In the genomic region with DNA sequence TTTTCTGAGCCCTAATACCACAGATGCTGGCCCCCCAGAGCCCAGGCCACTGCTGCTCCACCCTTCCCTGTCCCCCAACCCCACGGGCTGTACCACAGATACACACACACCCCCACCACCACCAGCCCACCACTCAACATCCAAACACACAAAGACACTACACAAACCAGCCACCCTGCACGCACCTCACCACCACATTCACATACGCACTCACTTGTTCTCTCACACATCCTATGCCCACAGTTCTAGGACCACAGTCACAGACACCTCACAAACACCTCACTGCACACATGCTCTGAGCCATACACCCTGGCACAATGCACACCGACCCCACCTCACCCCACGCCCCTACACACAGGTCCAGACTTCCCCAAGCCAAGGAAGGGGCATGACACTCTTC, we compare ENCODE assay signal across 23 cellular contexts. TPM values are rescaled to one million over a fixed set of nuclear protein-coding genes. Genes with fewer than 3 reads are reported as not detected.
DNase-seq lines count a peak whose midpoint lies in the region; ATAC-seq, FAIRE-seq and TF ChIP-seq lines count a peak whose summit lies in the region.
"Had no signal": no experiment of that assay in that cellular context is flagged by ENCODE, and none has a peak within 500 bp of the region (broad histone marks: within the 10 kb centered on the region; RNA-seq: fewer than 3 reads in every experiment).

No MANE protein-coding gene starts in this region.

- TF ChIP-seq CTCF in MCF 10A (IDR thresholded peaks at IDR 0.05; ENCODE audit: unreplicated experiment) (no peak), mammary epithelial cell (conservative IDR thresholded peaks at IDR 0.05 in 1 of 2, IDR thresholded peaks at IDR 0.05 in 1 of 2; ENCODE audit: extremely low read depth in 1 of 2, insufficient read depth in 1 of 2, low read depth in 1 of 2, low read length in 2 of 2) (no peak), kidney (IDR thresholded peaks at IDR 0.05; ENCODE audit: borderline replicate concordance, extremely low read depth, insufficient read depth) (no peak), type B pancreatic cell (conservative IDR thresholded peaks at IDR 0.05) (no peak)

- no peak for DNase-seq in MCF 10A (ENCODE audit: unreplicated experiment)
- no peak for DNase-seq in mammary epithelial cell
- no peak for DNase-seq in kidney
- peak; percentile 22 for DNase-seq in posterior vena cava (ENCODE audit: low spot score)
- DNase-seq in type B pancreatic cell (ENCODE audit: extremely low spot score, unreplicated experiment), result no peak
- no peak for DNase-seq in middle frontal gyrus (ENCODE audit: extremely low spot score, low spot score)
- DNase-seq: activated B cell treated with CpG ODN at 0.5 μM for 24 hours; activated CD4-positive, alpha-beta T cell treated with anti-CD3 and anti-CD28 coated beads, Interleukin-2, amount 50 U/mL, for 48 hours; AML-193; caudate nucleus; DND-41; foreskin keratinocyte; NCI-H1417 treated with DMSO at 0.1 percent for 48 hours; NCI-H510A treated with DMSO at 0.1 percent for 48 hours; retina; RPMI8226; T-helper 9 cell had no signal

- H3K9ac ChIP-seq in mammary epithelial cell (ENCODE audit: insufficient read depth, low read length) (no peak overlapping the region), kidney (ENCODE audit: low read length in 2 of 2) (no peak overlapping the region)

- dilution Hi-C loops in mammary epithelial cell (cut with HindIII; ENCODE audit: low sequenced_read_pairs), result no loop called here

- peaks cover 3% of the 10 kb centered on the region for H3K36me3 Mint-ChIP-seq in MCF 10A (ENCODE audit: insufficient read depth, unreplicated experiment)
- no peaks in the 10 kb centered on the region for H3K36me3 Mint-ChIP-seq in type B pancreatic cell

- H3K4me3 Mint-ChIP-seq in MCF 10A (ENCODE audit: unreplicated experiment) (no peak overlapping the region), type B pancreatic cell (peak overlapping the region; percentile 3)
- H3K4me3 Mint-ChIP-seq: activated B cell treated with CpG ODN at 0.5 μM for 24 hours had no signal

- H4K20me1 ChIP-seq in mammary epithelial cell (ENCODE audit: insufficient read depth, low read length), result no peaks in the 10 kb centered on the region

- H3K9me3 ChIP-seq in mammary epithelial cell (replicated peaks; ENCODE audit: insufficient read depth, low read length) (no peaks in the 10 kb centered on the region), kidney (ENCODE audit: control insufficient read depth in 1 of 2, low read length in 2 of 2) (no peaks in the 10 kb centered on the region)
- H3K9me3 ChIP-seq: neutrophil had no signal

- no peak for FAIRE-seq in kidney (lab: Jason Lieb, UNC)

- H3K4me1 Mint-ChIP-seq in MCF 10A (ENCODE audit: insufficient read depth, unreplicated experiment) (peaks cover 10% of the 10 kb centered on the region), type B pancreatic cell (ENCODE audit: unreplicated experiment) (peaks cover 61% of the 10 kb centered on the region)
- H3K4me1 Mint-ChIP-seq: activated B cell treated with CpG ODN at 0.5 μM for 24 hours had no signal

- no peak overlapping the region for H3K4me3 ChIP-seq in mammary epithelial cell (replicated peaks in 1 of 3; ENCODE audit: insufficient read depth in 1 of 3, low read depth in 2 of 3, low read length in 3 of 3)
- no peak overlapping the region for H3K4me3 ChIP-seq in kidney (ENCODE audit: low read length in 2 of 2)

- H3K27me3 ChIP-seq in mammary epithelial cell (ENCODE audit: insufficient read depth, low read length), result peaks cover 2% of the 10 kb centered on the region
- H3K27me3 ChIP-seq: dorsolateral prefrontal cortex had no signal

- no peak overlapping the region for H3K4me2 ChIP-seq in mammary epithelial cell (ENCODE audit: insufficient read depth, low read depth, low read length)

- no peaks in the 10 kb centered on the region for H3K79me2 ChIP-seq in mammary epithelial cell (ENCODE audit: insufficient read depth, low read length)

- H3K9me3 Mint-ChIP-seq in MCF 10A (ENCODE audit: unreplicated experiment) (no peaks in the 10 kb centered on the region), type B pancreatic cell (no peaks in the 10 kb centered on the region)
- H3K9me3 Mint-ChIP-seq: activated B cell treated with CpG ODN at 0.5 μM for 24 hours had no signal

- no peaks in the 10 kb centered on the region for H3K27me3 Mint-ChIP-seq in MCF 10A (ENCODE audit: insufficient read depth, unreplicated experiment)
- peaks cover 7% of the 10 kb centered on the region for H3K27me3 Mint-ChIP-seq in type B pancreatic cell

- H3K4me1 ChIP-seq in mammary epithelial cell (ENCODE audit: insufficient read depth, low read length) (peaks cover 8% of the 10 kb centered on the region), kidney (ENCODE audit: control insufficient read depth in 1 of 2, insufficient read depth in 1 of 2, low read depth in 1 of 2, low read length in 2 of 2) (peaks cover 63 to 64% of the 10 kb centered on the region in 2 donors)

- H3K27ac ChIP-seq in mammary epithelial cell (ENCODE audit: insufficient read depth, low read depth, low read length), result no peak overlapping the region
- H3K27ac ChIP-seq in kidney (ENCODE audit: low read depth in 2 of 2, low read length in 2 of 2), result peak overlapping the region; percentile 29 to 33
- H3K27ac ChIP-seq: 22Rv1, neutrophil had no signal

- H3K36me3 ChIP-seq in mammary epithelial cell (ENCODE audit: insufficient read depth, low read length) (no peaks in the 10 kb centered on the region), kidney (ENCODE audit: control insufficient read depth in 1 of 2, insufficient read depth in 2 of 2, low read length in 2 of 2) (no peaks in the 10 kb centered on the region)
- H3K36me3 ChIP-seq: neutrophil had no signal

- peak overlapping the region; percentile 5 for H3K27ac Mint-ChIP-seq in MCF 10A (ENCODE audit: low read depth, unreplicated experiment)
- H3K27ac Mint-ChIP-seq in type B pancreatic cell, result peak overlapping the region; percentile 75
- H3K27ac Mint-ChIP-seq: activated B cell treated with CpG ODN at 0.5 μM for 24 hours had no signal

- in situ Hi-C loops in mammary epithelial cell (cut with MboI; ENCODE audit: low sequenced_read_pairs in 2 of 2), result no loop called here

- intact Hi-C loops in MCF 10A (cut with micrococcal nuclease), result no loop called here
- intact Hi-C loops in mammary epithelial cell (cut with micrococcal nuclease), result no loop called here
- intact Hi-C loops in kidney (cut with DNase I), result no loop called here
- intact Hi-C loops in posterior vena cava (cut with DNase I), result no loop called here

- POLR2A ChIA-PET in MCF 10A (lab: Yijun Ruan, JAX), result no interaction called here

- 77% methylated on average over 5 of the region's 5 CpGs for WGBS in mammary epithelial cell (ENCODE audit: low coverage, missing lambda C conversion rate)

- CTCF ChIA-PET in MCF 10A (lab: Yijun Ruan, JAX) (interaction anchor here (0.6 to 1.2 kb wide), 2 partner anchors 18 to 760 kb away, joined by 3 read pairs; no protein-coding TSS in a partner anchor), mammary epithelial cell (lab: Charles Lee; ENCODE audit: low non-redundant PET) (no interaction called here)

- H2AFZ ChIP-seq in mammary epithelial cell (ENCODE audit: low read depth, low read length), result no peak overlapping the region

- BruUV-seq in MCF 10A (replicated peaks; lab: Mats Ljungman, UMichigan) (no TSS peak), mammary epithelial cell (replicated peaks; lab: Mats Ljungman, UMichigan) (no TSS peak)

- ATAC-seq in GM21737 (IDR thresholded peaks at IDR 0.05; ENCODE audit: unreplicated experiment) (no peak), HG02973 (IDR thresholded peaks at IDR 0.05; ENCODE audit: unreplicated experiment) (no peak)
- ATAC-seq: foreskin keratinocyte had no signal

RNA-seq across cellular contexts. Expression of a gene that starts 22.5 kb away (rescaled TPM):
- 21.6 and 34.8 TPM in 2 replicates for total RNA-seq in MCF 10A (2022)
- 10 to 100 TPM in 1 of 2 donors, 1 to 10 TPM in 1; 4.7 to 20.3 TPM for total RNA-seq in mammary epithelial cell
- polyA plus RNA-seq in mammary epithelial cell, result 16.5 TPM
- 9.3 TPM for polyA minus RNA-seq in mammary epithelial cell
- 48.2 TPM for total RNA-seq in kidney
- 78.1 TPM for polyA plus RNA-seq in kidney (ENCODE audit: insufficient read depth, low read depth, low replicate concordance)
- 10 to 100 TPM; 44.1 to 82.6 TPM for total RNA-seq in posterior vena cava
- 17.1 and 67.5 TPM in 2 replicates for total RNA-seq in type B pancreatic cell (ENCODE audit: low replicate concordance)

RNA-seq across cellular contexts. Expression of a gene that starts 50.5 kb away (rescaled TPM):
- total RNA-seq in MCF 10A (2022) (60.9 and 93.4 TPM in 2 replicates), mammary epithelial cell (100 to 1,000 TPM; 256 to 341 TPM), kidney (32.9 TPM), posterior vena cava (1 to 10 TPM; 8.5 to 8.7 TPM), type B pancreatic cell (ENCODE audit: low replicate concordance) (56.7 and 207 TPM in 2 replicates)
- polyA plus RNA-seq in mammary epithelial cell (315 TPM), kidney (ENCODE audit: insufficient read depth, low read depth, low replicate concordance) (0.65 TPM)
- 668 TPM for polyA minus RNA-seq in mammary epithelial cell
- total RNA-seq: activated B cell treated with CpG ODN at 0.5 μM for 24 hours, mononuclear cell had no signal

RNA-seq across cellular contexts. Expression of a gene that starts 51.6 kb away (rescaled TPM):
- total RNA-seq in MCF 10A (2022), result not detected in 2 replicates
- under 1 TPM; 0.17 to 0.38 TPM for total RNA-seq in mammary epithelial cell
- polyA plus RNA-seq in mammary epithelial cell, result 0.17 TPM
- polyA minus RNA-seq in mammary epithelial cell, result not detected
- total RNA-seq in kidney, result 0.85 TPM
- polyA plus RNA-seq in kidney (ENCODE audit: insufficient read depth, low read depth, low replicate concordance), result 1.2 TPM
- under 1 TPM; 0.19 to 0.33 TPM for total RNA-seq in posterior vena cava
- 1.4 and 4.3 TPM in 2 replicates for total RNA-seq in type B pancreatic cell (ENCODE audit: low replicate concordance)
- total RNA-seq: activated B cell treated with CpG ODN at 0.5 μM for 24 hours, mononuclear cell had no signal
